1 cellular context compared by ENCODE assay signal in the genomic region with DNA sequence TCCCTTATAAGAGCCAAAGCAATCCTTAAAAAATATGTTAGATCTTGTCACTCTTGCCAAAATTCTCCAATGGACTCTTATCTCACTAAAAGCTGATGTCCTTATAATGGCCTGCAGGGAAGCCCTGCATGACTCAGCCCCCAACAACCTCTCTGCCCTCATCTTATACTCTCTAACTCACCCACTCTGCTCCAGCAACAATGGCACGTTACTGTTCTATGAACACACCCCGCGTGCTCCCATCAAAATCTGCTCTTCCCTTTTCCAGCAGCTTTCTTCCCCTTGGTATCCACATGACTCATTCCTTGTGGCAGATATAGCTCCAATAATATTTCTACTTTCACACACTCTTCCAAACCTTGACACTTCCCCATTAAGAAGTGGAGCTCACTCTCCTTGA.
TF ChIP-seq lines count a peak whose summit lies in the region.

No MANE protein-coding gene starts in this region.

TF ChIP-seq in HEK293, 187 proteins besides CTCF, POLR2A, EP300 and RAD21 (continued from another document):
- TF ChIP-seq ZNF239 (tag by site-specific recombination; IDR thresholded peaks at IDR 0.05): peak; percentile 51; the same call in 1 of the 2 replicates
- TF ChIP-seq GLIS1 (tag by site-specific recombination; IDR thresholded peaks at IDR 0.05): no peak
- peak; percentile 69 for TF ChIP-seq PRDM1 (tag by site-specific recombination; IDR thresholded peaks at IDR 0.05)
- TF ChIP-seq ZNF621 (tag by site-specific recombination; IDR thresholded peaks at IDR 0.05): no peak
- TF ChIP-seq, protein P1, sequence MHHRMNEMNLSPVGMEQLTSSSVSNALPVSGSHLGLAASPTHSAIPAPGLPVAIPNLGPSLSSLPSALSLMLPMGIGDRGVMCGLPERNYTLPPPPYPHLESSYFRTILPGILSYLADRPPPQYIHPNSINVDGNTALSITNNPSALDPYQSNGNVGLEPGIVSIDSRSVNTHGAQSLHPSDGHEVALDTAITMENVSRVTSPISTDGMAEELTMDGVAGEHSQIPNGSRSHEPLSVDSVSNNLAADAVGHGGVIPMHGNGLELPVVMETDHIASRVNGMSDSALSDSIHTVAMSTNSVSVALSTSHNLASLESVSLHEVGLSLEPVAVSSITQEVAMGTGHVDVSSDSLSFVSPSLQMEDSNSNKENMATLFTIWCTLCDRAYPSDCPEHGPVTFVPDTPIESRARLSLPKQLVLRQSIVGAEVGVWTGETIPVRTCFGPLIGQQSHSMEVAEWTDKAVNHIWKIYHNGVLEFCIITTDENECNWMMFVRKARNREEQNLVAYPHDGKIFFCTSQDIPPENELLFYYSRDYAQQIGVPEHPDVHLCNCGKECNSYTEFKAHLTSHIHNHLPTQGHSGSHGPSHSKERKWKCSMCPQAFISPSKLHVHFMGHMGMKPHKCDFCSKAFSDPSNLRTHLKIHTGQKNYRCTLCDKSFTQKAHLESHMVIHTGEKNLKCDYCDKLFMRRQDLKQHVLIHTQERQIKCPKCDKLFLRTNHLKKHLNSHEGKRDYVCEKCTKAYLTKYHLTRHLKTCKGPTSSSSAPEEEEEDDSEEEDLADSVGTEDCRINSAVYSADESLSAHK (tag by site-specific recombination; IDR thresholded peaks at IDR 0.05): no peak
- TF ChIP-seq ZNF571 (tag by site-specific recombination; IDR thresholded peaks at IDR 0.05): no peak
- no peak for TF ChIP-seq ZNF423 (tag by site-specific recombination; IDR thresholded peaks at IDR 0.05)
- TF ChIP-seq MEIS1 (CRISPR knock-in tag; IDR thresholded peaks at IDR 0.05; ENCODE audit: borderline replicate concordance): no peak
- no peak for TF ChIP-seq ZNF362 (tag by site-specific recombination; IDR thresholded peaks at IDR 0.05)
